12 cellular contexts compared by ENCODE assay signal in genomic region chr3:153373571-153373970, GRCh38.
DNase-seq lines count a peak whose midpoint lies in the region; ATAC-seq and TF ChIP-seq lines count a peak whose summit lies in the region.
"Had no signal": no experiment of that assay in that cellular context is flagged by ENCODE, and none has a peak within 500 bp of the region (broad histone marks: within the 10 kb centered on the region; RNA-seq: fewer than 3 reads in every experiment).

No MANE protein-coding gene starts in this region.

- H3K4me3 Mint-ChIP-seq in CD14-positive monocyte (peak overlapping the region; percentile 20 to 69), glutamatergic neuron (ENCODE audit: unreplicated experiment) (no peak overlapping the region)

- no peak overlapping the region for H3K4me3 ChIP-seq in OCI-LY7 (ENCODE audit: low read depth, low read length, poor library complexity, severe bottlenecking)
- H3K4me3 ChIP-seq: thoracic aorta had no signal

- no peaks in the 10 kb centered on the region for H3K9me3 ChIP-seq in OCI-LY7 (ENCODE audit: low read length)
- H3K9me3 ChIP-seq: thoracic aorta had no signal

- CTCF ChIA-PET in OCI-LY7 (lab: Charles Lee; ENCODE audit: unreplicated experiment): no interaction called here

- peak overlapping the region; percentile 81 to 92 (median 87) for H3K27ac Mint-ChIP-seq in CD14-positive monocyte
- H3K27ac Mint-ChIP-seq in glutamatergic neuron (ENCODE audit: unreplicated experiment): no peak overlapping the region

- H3K4me1 ChIP-seq in OCI-LY7 (ENCODE audit: insufficient read depth, low read length, poor library complexity, severe bottlenecking): peaks cover 6% of the 10 kb centered on the region

- POLR2A ChIA-PET in OCI-LY7 (lab: Charles Lee): no interaction called here

- no peak overlapping the region for H2AFZ ChIP-seq in OCI-LY7 (ENCODE audit: low read length)

- no peaks in the 10 kb centered on the region for H3K79me2 ChIP-seq in OCI-LY7 (ENCODE audit: insufficient read depth, low read depth, low read length)

- H3K27me3 Mint-ChIP-seq in CD14-positive monocyte (ENCODE audit: low read depth in 3 of 3) (no peaks in the 10 kb centered on the region), glutamatergic neuron (ENCODE audit: unreplicated experiment) (peaks cover 1% of the 10 kb centered on the region)

- H4K20me1 ChIP-seq in OCI-LY7 (ENCODE audit: insufficient read depth, low read length): no peaks in the 10 kb centered on the region

- no peaks in the 10 kb centered on the region for H3K36me3 ChIP-seq in OCI-LY7 (ENCODE audit: insufficient read depth, low read length)
- H3K36me3 ChIP-seq: thoracic aorta had no signal

- H3K27ac ChIP-seq in OCI-LY7 (ENCODE audit: low read depth, low read length, poor library complexity, severe bottlenecking): no peak overlapping the region
- H3K27ac ChIP-seq: thoracic aorta had no signal

- H3K36me3 Mint-ChIP-seq in CD14-positive monocyte (no peaks in the 10 kb centered on the region), glutamatergic neuron (ENCODE audit: unreplicated experiment) (no peaks in the 10 kb centered on the region)

- no peak overlapping the region for H3K4me2 ChIP-seq in OCI-LY7 (ENCODE audit: low read length)

- H3K4me1 Mint-ChIP-seq in CD14-positive monocyte: peaks cover 24% of the 10 kb centered on the region
- H3K4me1 Mint-ChIP-seq in glutamatergic neuron (ENCODE audit: low read depth, unreplicated experiment): no peaks in the 10 kb centered on the region

- no peaks in the 10 kb centered on the region for H3K9me2 ChIP-seq in OCI-LY7 (ENCODE audit: insufficient read depth, low read length)

- intact Hi-C loops in CD14-positive monocyte (cut with micrococcal nuclease): loop anchor here in 1 of 2 donors (10.0 kb wide), 1 partner anchor 329 kb away; no protein-coding TSS in a partner anchor
- intact Hi-C loops in OCI-LY7 (cut with micrococcal nuclease; ENCODE audit: unreplicated experiment): no loop called here

- ATAC-seq in HG02610 (IDR thresholded peaks at IDR 0.05; ENCODE audit: unreplicated experiment): peak; percentile 85
- peak; percentile 46 for ATAC-seq in left lobe of liver
- ATAC-seq in HG02678 (IDR thresholded peaks at IDR 0.05; ENCODE audit: unreplicated experiment): no peak
- ATAC-seq in GM19328 (IDR thresholded peaks at IDR 0.05; ENCODE audit: unreplicated experiment): no peak

- no TSS peak for BruUV-seq in OCI-LY7 (replicated peaks; lab: Mats Ljungman, UMichigan)

- DNase-seq in CD14-positive monocyte (ENCODE audit: low spot score) (peak; percentile 59), OCI-LY7 (ENCODE audit: low spot score) (peak; percentile 10), left lobe of liver (ENCODE audit: low spot score) (no peak), glutamatergic neuron (no peak), DMS79 treated with DMSO at 0.1 percent for 48 hours (lab: John Stamatoyannopoulos, UW) (no peak)
- DNase-seq: activated CD8-positive, alpha-beta memory T cell treated with anti-CD3 and anti-CD28 coated beads, Interleukin-2, amount 50 U/mL, for 4 hours; NCI-H1048; nucleus accumbens had no signal

- H3K9me3 Mint-ChIP-seq in CD14-positive monocyte: peaks cover 8 to 22% (median 13%) of the 10 kb centered on the region in 7 donors
- H3K9me3 Mint-ChIP-seq in glutamatergic neuron (ENCODE audit: unreplicated experiment): peaks cover 3% of the 10 kb centered on the region

- no peak for TF ChIP-seq CTCF in CD14-positive monocyte (IDR thresholded peaks at IDR 0.05)
- no peak for TF ChIP-seq CTCF in OCI-LY7 (conservative IDR thresholded peaks at IDR 0.05; ENCODE audit: low read length)
- no peak for TF ChIP-seq CTCF in glutamatergic neuron (IDR thresholded peaks at IDR 0.05; ENCODE audit: partially characterized antibody, unreplicated experiment)

Comparison
In these comparisons a context has a peak if more than half of its experiments do, and no peak if none do; other contexts are left out.
1. DNase-seq: peak in CD14-positive monocyte (single experiment) and OCI-LY7 (single experiment); none in left lobe of liver (single experiment), glutamatergic neuron (single experiment) and DMS79 treated with DMSO at 0.1 percent for 48 hours (single experiment).
2. ATAC-seq: peak in HG02610 (single experiment) and left lobe of liver (single experiment); none in HG02678 (single experiment) and GM19328 (single experiment).